1 cellular context compared by ENCODE assay signal in genomic region chr5:14463629-14464028, GRCh38.
TF ChIP-seq lines count a peak whose summit lies in the region.

No MANE protein-coding gene starts in this region.

TF ChIP-seq in K562, 482 proteins besides CTCF, POLR2A, EP300 and RAD21 (continued from another document and continues in another):
- no peak for TF ChIP-seq ZBTB9 (CRISPR knock-in tag; IDR thresholded peaks at IDR 0.05)
- no peak for TF ChIP-seq AFF4 (CRISPR knock-in tag; IDR thresholded peaks at IDR 0.05)
- TF ChIP-seq TEAD4 (IDR thresholded peaks at IDR 0.05; ENCODE audit: low read length) = peak; percentile 22; the same call in 1 of the 2 replicates
- TF ChIP-seq TEAD4 (CRISPR knock-in tag; IDR thresholded peaks at IDR 0.05; ENCODE audit: borderline replicate concordance) = no peak
- TF ChIP-seq, protein P1, sequence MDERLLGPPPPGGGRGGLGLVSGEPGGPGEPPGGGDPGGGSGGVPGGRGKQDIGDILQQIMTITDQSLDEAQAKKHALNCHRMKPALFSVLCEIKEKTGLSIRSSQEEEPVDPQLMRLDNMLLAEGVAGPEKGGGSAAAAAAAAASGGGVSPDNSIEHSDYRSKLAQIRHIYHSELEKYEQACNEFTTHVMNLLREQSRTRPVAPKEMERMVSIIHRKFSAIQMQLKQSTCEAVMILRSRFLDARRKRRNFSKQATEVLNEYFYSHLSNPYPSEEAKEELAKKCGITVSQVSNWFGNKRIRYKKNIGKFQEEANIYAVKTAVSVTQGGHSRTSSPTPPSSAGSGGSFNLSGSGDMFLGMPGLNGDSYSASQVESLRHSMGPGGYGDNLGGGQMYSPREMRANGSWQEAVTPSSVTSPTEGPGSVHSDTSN (CRISPR knock-in tag; IDR thresholded peaks at IDR 0.05; ENCODE audit: low read depth) = no peak
- TF ChIP-seq, protein P1 (tag; conservative IDR thresholded peaks at IDR 0.05; ENCODE audit: low read depth) = peak; percentile 96
- peak; percentile 49; the same call in 1 of the 2 replicates for TF ChIP-seq CBFA2T3 (IDR thresholded peaks at IDR 0.05)
- 0 out of 2 replicates have a peak, but pooled peaks have one; percentile 14 for TF ChIP-seq TCF3 (CRISPR knock-in tag; IDR thresholded peaks at IDR 0.05)
- TF ChIP-seq HIVEP1 (CRISPR knock-in tag; IDR thresholded peaks at IDR 0.05) = no peak
- 0 out of 2 replicates have a peak, but pooled peaks have one; percentile 1 for TF ChIP-seq GMEB1 (CRISPR knock-in tag; IDR thresholded peaks at IDR 0.05)
- no peak for TF ChIP-seq ZFP30 (CRISPR knock-in tag; IDR thresholded peaks at IDR 0.05; ENCODE audit: borderline replicate concordance)
- TF ChIP-seq MAFG (tag; conservative IDR thresholded peaks at IDR 0.05) = peak; percentile 79
- peak; percentile 34; the same call in 1 of the 2 replicates for TF ChIP-seq MAFK (IDR thresholded peaks at IDR 0.05; ENCODE audit: low read length)
- TF ChIP-seq NFYB (IDR thresholded peaks at IDR 0.05; ENCODE audit: extremely low read depth, insufficient read length) = no peak
- no peak for TF ChIP-seq GTF3C2 (IDR thresholded peaks at IDR 0.05; ENCODE audit: borderline replicate concordance, extremely low read depth, insufficient read length)
- peak; percentile 89 for TF ChIP-seq E4F1 (CRISPR knock-in tag; IDR thresholded peaks at IDR 0.05; ENCODE audit: borderline replicate concordance)
- TF ChIP-seq NCOA4 (IDR thresholded peaks at IDR 0.05; ENCODE audit: partially characterized antibody) = no peak
- peak; percentile 56 for TF ChIP-seq MAFF (IDR thresholded peaks at IDR 0.05; ENCODE audit: low read length)
- TF ChIP-seq, protein P2, sequence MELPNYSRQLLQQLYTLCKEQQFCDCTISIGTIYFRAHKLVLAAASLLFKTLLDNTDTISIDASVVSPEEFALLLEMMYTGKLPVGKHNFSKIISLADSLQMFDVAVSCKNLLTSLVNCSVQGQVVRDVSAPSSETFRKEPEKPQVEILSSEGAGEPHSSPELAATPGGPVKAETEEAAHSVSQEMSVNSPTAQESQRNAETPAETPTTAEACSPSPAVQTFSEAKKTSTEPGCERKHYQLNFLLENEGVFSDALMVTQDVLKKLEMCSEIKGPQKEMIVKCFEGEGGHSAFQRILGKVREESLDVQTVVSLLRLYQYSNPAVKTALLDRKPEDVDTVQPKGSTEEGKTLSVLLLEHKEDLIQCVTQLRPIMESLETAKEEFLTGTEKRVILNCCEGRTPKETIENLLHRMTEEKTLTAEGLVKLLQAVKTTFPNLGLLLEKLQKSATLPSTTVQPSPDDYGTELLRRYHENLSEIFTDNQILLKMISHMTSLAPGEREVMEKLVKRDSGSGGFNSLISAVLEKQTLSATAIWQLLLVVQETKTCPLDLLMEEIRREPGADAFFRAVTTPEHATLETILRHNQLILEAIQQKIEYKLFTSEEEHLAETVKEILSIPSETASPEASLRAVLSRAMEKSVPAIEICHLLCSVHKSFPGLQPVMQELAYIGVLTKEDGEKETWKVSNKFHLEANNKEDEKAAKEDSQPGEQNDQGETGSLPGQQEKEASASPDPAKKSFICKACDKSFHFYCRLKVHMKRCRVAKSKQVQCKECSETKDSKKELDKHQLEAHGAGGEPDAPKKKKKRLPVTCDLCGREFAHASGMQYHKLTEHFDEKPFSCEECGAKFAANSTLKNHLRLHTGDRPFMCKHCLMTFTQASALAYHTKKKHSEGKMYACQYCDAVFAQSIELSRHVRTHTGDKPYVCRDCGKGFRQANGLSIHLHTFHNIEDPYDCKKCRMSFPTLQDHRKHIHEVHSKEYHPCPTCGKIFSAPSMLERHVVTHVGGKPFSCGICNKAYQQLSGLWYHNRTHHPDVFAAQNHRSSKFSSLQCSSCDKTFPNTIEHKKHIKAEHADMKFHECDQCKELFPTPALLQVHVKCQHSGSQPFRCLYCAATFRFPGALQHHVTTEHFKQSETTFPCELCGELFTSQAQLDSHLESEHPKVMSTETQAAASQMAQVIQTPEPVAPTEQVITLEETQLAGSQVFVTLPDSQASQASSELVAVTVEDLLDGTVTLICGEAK (IDR thresholded peaks at IDR 0.05) = peak; percentile 94
- TF ChIP-seq, protein P2 (CRISPR knock-in tag; IDR thresholded peaks at IDR 0.05) = peak; percentile 83
- TF ChIP-seq HOXB6 (CRISPR knock-in tag; IDR thresholded peaks at IDR 0.05; ENCODE audit: borderline replicate concordance) = no peak
- TF ChIP-seq, protein P3, sequence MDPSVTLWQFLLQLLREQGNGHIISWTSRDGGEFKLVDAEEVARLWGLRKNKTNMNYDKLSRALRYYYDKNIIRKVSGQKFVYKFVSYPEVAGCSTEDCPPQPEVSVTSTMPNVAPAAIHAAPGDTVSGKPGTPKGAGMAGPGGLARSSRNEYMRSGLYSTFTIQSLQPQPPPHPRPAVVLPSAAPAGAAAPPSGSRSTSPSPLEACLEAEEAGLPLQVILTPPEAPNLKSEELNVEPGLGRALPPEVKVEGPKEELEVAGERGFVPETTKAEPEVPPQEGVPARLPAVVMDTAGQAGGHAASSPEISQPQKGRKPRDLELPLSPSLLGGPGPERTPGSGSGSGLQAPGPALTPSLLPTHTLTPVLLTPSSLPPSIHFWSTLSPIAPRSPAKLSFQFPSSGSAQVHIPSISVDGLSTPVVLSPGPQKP (CRISPR knock-in tag; IDR thresholded peaks at IDR 0.05) = no peak
- no peak for TF ChIP-seq SREBF2 (CRISPR knock-in tag; IDR thresholded peaks at IDR 0.05)
